In genomic region chr20:36462440-36463211, GRCh38 we compare ENCODE assay signal across 8 cellular contexts.
A peak's percentile ranks its signal among the peaks of the same experiment; 100 is the strongest.
DNase-seq lines count a peak whose midpoint lies in the region; ATAC-seq and TF ChIP-seq lines count a peak whose summit lies in the region.

No MANE protein-coding gene starts in this region.

- H3K9me2 ChIP-seq in SU-DHL-6 (replicated peaks; ENCODE audit: insufficient read depth, low read length): no peaks in the 10 kb centered on the region

- no peak for TF ChIP-seq CTCF in SU-DHL-6 (IDR thresholded peaks at IDR 0.05; ENCODE audit: insufficient read depth, low read length, poor library complexity, severe bottlenecking)

- H3K4me2 ChIP-seq in SU-DHL-6 (ENCODE audit: low read depth, low read length, poor library complexity, severe bottlenecking): peak overlapping the region; percentile 65

- peak; percentile 23 for DNase-seq in activated T-cell treated with anti-CD3 and anti-CD28 coated beads, Interleukin-2, amount 50 U/mL, for 1 hour
- DNase-seq in activated T-cell treated with anti-CD3 and anti-CD28 coated beads for 4 hours: no peak
- peak; percentile 25 for DNase-seq in naive B cell
- no peak for DNase-seq in NCI-H187 treated with DMSO at 0.1 percent for 48 hours (lab: John Stamatoyannopoulos, UW)
- DNase-seq in activated CD4-positive, alpha-beta T cell treated with anti-CD3 and anti-CD28 coated beads for 48 hours: no peak

- H3K4me3 Mint-ChIP-seq in naive B cell: peak overlapping the region; percentile 91 to 97 (median 96)

- peaks cover 8% of the 10 kb centered on the region; the same call in 1 of the 2 replicates for H3F3A ChIP-seq in SU-DHL-6 (ENCODE audit: insufficient read depth)

- peaks cover 12 to 30% of the 10 kb centered on the region in 2 donors for H3K4me1 ChIP-seq in esophagus (ENCODE audit: control insufficient read depth in 2 of 2, insufficient read depth in 2 of 2, low read length in 1 of 2)

- H3K27ac Mint-ChIP-seq in naive B cell: peak overlapping the region; percentile 86 to 98 (median 97)

- ATAC-seq in naive B cell (ENCODE audit: low read depth in 2 of 2) (no peak), GM18861 (IDR thresholded peaks at IDR 0.05; ENCODE audit: unreplicated experiment) (no peak)

- H4K20me1 ChIP-seq in SU-DHL-6 (ENCODE audit: low read depth, low read length): no peaks in the 10 kb centered on the region

- no peaks in the 10 kb centered on the region for H3K27me3 Mint-ChIP-seq in naive B cell

- no peaks in the 10 kb centered on the region for H3K9me3 ChIP-seq in SU-DHL-6 (ENCODE audit: insufficient read depth, low read length)
- no peaks in the 10 kb centered on the region for H3K9me3 ChIP-seq in esophagus (ENCODE audit: control insufficient read depth in 2 of 2, insufficient read depth in 1 of 2, low read depth in 1 of 2, low read length in 1 of 2)

- H3K9me3 Mint-ChIP-seq in naive B cell: no peaks in the 10 kb centered on the region

- no peak overlapping the region for H2AFZ ChIP-seq in SU-DHL-6 (ENCODE audit: low read depth, low read length, severe bottlenecking)

- H3K79me2 ChIP-seq in SU-DHL-6 (ENCODE audit: insufficient read depth, low read length): no peaks in the 10 kb centered on the region

- H3K36me3 ChIP-seq in SU-DHL-6 (ENCODE audit: low read length): no peaks in the 10 kb centered on the region
- no peaks in the 10 kb centered on the region for H3K36me3 ChIP-seq in esophagus (ENCODE audit: control insufficient read depth in 2 of 2, insufficient read depth in 2 of 2, low read length in 1 of 2)

- H3K27me3 ChIP-seq in SU-DHL-6 (ENCODE audit: low read length): no peaks in the 10 kb centered on the region
- no peaks in the 10 kb centered on the region for H3K27me3 ChIP-seq in esophagus (ENCODE audit: control insufficient read depth in 1 of 2, insufficient read depth in 2 of 2, low read length in 2 of 2)

- H3K9ac ChIP-seq in SU-DHL-6 (ENCODE audit: low read length): peak overlapping the region; percentile 58

- H3K4me3 ChIP-seq in SU-DHL-6 (ENCODE audit: insufficient read depth, low read length, poor library complexity, severe bottlenecking) (peak overlapping the region; percentile 56), esophagus (ENCODE audit: low read depth in 1 of 2, low read length in 2 of 2) (peak overlapping the region; percentile 59 to 67)

- WGBS in esophagus, 2 donors: 2 to 4% methylated on average over 21 of the region's 21 CpGs

- no peak overlapping the region for H3K27ac ChIP-seq in SU-DHL-6 (ENCODE audit: low read depth, low read length)
- H3K27ac ChIP-seq in esophagus (ENCODE audit: low read depth in 2 of 2, low read length in 1 of 2): peak overlapping the region; percentile 95

- H3K36me3 Mint-ChIP-seq in naive B cell: no peaks in the 10 kb centered on the region

- peaks cover 47 to 67% (median 61%) of the 10 kb centered on the region in 3 donors for H3K4me1 Mint-ChIP-seq in naive B cell

Comparison
In these comparisons a context has a peak if more than half of its experiments do, and no peak if none do; other contexts are left out.
1. DNase-seq: peak in activated T-cell treated with anti-CD3 and anti-CD28 coated beads, Interleukin-2, amount 50 U/mL, for 1 hour (single experiment) and naive B cell (single experiment); none in activated T-cell treated with anti-CD3 and anti-CD28 coated beads for 4 hours (single experiment), NCI-H187 treated with DMSO at 0.1 percent for 48 hours (single experiment) and activated CD4-positive, alpha-beta T cell treated with anti-CD3 and anti-CD28 coated beads for 48 hours (single experiment).